Comparison of ENCODE assay signal across 8 cellular contexts in genomic region chr15:97904196-97904572, GRCh38. TPM values are rescaled to one million over a fixed set of nuclear protein-coding genes. Genes with fewer than 3 reads are reported as not detected.
A peak's percentile ranks its signal among the peaks of the same experiment; 100 is the strongest.
DNase-seq lines count a peak whose midpoint lies in the region; ATAC-seq, FAIRE-seq and TF ChIP-seq lines count a peak whose summit lies in the region.

No MANE protein-coding gene starts in this region.

- H4K20me1 ChIP-seq in BLaER1 treated with 17β-estradiol and CSF1 and Interleukin-3, amounts not matched to agents 10 nM and 100 nM = no peaks in the 10 kb centered on the region; a peak in 1 of 22 replicates
- no peaks in the 10 kb centered on the region for H4K20me1 ChIP-seq in smooth muscle cell (ENCODE audit: low read depth)

- H2AFZ ChIP-seq in smooth muscle cell (ENCODE audit: low read depth) = no peak overlapping the region

- peaks cover 0 to 10% (median 0%) of the 10 kb centered on the region in 10 experiments; a peak in 7 of 20 replicates for H3K4me1 ChIP-seq in BLaER1 treated with 17β-estradiol and CSF1 and Interleukin-3, amounts not matched to agents 10 nM and 100 nM
- peaks cover 12% of the 10 kb centered on the region for H3K4me1 ChIP-seq in body of pancreas
- H3K4me1 ChIP-seq in smooth muscle cell (ENCODE audit: low read depth) = no peaks in the 10 kb centered on the region

- peak overlapping the region; percentile 13 to 68 (median 56); a peak in 21 of 22 replicates for H3K4me2 ChIP-seq in BLaER1 treated with 17β-estradiol and CSF1 and Interleukin-3, amounts not matched to agents 10 nM and 100 nM
- H3K4me2 ChIP-seq in smooth muscle cell = peak overlapping the region; percentile 70

- DNase-seq in H54 (ENCODE audit: insufficient read length, low spot score) (peak; percentile 22), NCI-H748 treated with DMSO at 0.1 percent for 48 hours (lab: John Stamatoyannopoulos, UW) (peak; percentile 30), body of pancreas (peak; percentile 76 to 84 (median 80)), iPS DF 4.7 (ENCODE audit: extremely low read depth, low spot score) (peak; percentile 46), smooth muscle cell (lab: John Stamatoyannopoulos, UW; ENCODE audit: unreplicated experiment) (peak; percentile 25), T-helper 9 cell (no peak)

- H3K27me3 ChIP-seq in BLaER1 treated with 17β-estradiol and CSF1 and Interleukin-3, amounts not matched to agents 10 nM and 100 nM = no peaks in the 10 kb centered on the region
- H3K27me3 ChIP-seq in body of pancreas = no peaks in the 10 kb centered on the region
- peaks cover 65% of the 10 kb centered on the region for H3K27me3 ChIP-seq in smooth muscle cell (ENCODE audit: low read depth)

- peak; percentile 57 to 81 (median 66) for TF ChIP-seq CTCF in body of pancreas (IDR thresholded peaks at IDR 0.05)
- TF ChIP-seq CTCF in smooth muscle cell (IDR thresholded peaks at IDR 0.05; ENCODE audit: borderline replicate concordance, insufficient read depth, poor library complexity, severe bottlenecking) = peak; percentile 72

- TF ChIP-seq POLR2A in H54 (IDR thresholded peaks at IDR 0.05; ENCODE audit: low read depth, low read length) = no peak
- TF ChIP-seq POLR2A in body of pancreas (IDR thresholded peaks at IDR 0.05) = no peak

- peak overlapping the region in 2 of 11 experiments; percentile 4 to 20; a peak in 3 of 22 replicates for H3K9ac ChIP-seq in BLaER1 treated with 17β-estradiol and CSF1 and Interleukin-3, amounts not matched to agents 10 nM and 100 nM
- no peak overlapping the region for H3K9ac ChIP-seq in smooth muscle cell (ENCODE audit: low read depth)

- no peak for FAIRE-seq in H54 (lab: Jason Lieb, UNC)

- intact Hi-C loops in body of pancreas (cut with DNase I) = loop anchor here (10.0 kb wide), 2 partner anchors 271 to 391 kb away; no protein-coding TSS in a partner anchor

- WGBS in body of pancreas, 2 donors = 0 to 1% methylated on average over 7 to 22 of the region's 22 CpGs
- 2% methylated on average over 22 of the region's 22 CpGs for WGBS in smooth muscle cell (ENCODE audit: low lambda C conversion rate)

- no peaks in the 10 kb centered on the region for H3K36me3 ChIP-seq in BLaER1 treated with 17β-estradiol and CSF1 and Interleukin-3, amounts not matched to agents 10 nM and 100 nM
- H3K36me3 ChIP-seq in body of pancreas (replicated peaks in 1 of 2; ENCODE audit: insufficient read depth in 1 of 2, low read depth in 2 of 2) (no peaks in the 10 kb centered on the region), smooth muscle cell (ENCODE audit: low read depth) (no peaks in the 10 kb centered on the region)

- no peak overlapping the region for H3K27ac ChIP-seq in BLaER1 treated with 17β-estradiol and CSF1 and Interleukin-3, amounts not matched to agents 10 nM and 100 nM
- H3K27ac ChIP-seq in body of pancreas = no peak overlapping the region
- no peak overlapping the region for H3K27ac ChIP-seq in smooth muscle cell (ENCODE audit: low read depth)

- peak; percentile 86 for ATAC-seq in body of pancreas
- no peak for ATAC-seq in GM19035 (IDR thresholded peaks at IDR 0.05; ENCODE audit: unreplicated experiment)

- H3K9me3 ChIP-seq in BLaER1 treated with 17β-estradiol and CSF1 and Interleukin-3, amounts not matched to agents 10 nM and 100 nM (replicated peaks in 1 of 11) = no peaks in the 10 kb centered on the region
- no peaks in the 10 kb centered on the region for H3K9me3 ChIP-seq in body of pancreas
- no peaks in the 10 kb centered on the region for H3K9me3 ChIP-seq in smooth muscle cell (replicated peaks; ENCODE audit: low read depth)

- no peak overlapping the region; a peak in 2 of 20 replicates for H3K4me3 ChIP-seq in BLaER1 treated with 17β-estradiol and CSF1 and Interleukin-3, amounts not matched to agents 10 nM and 100 nM
- no peak overlapping the region for H3K4me3 ChIP-seq in body of pancreas
- no peak overlapping the region for H3K4me3 ChIP-seq in smooth muscle cell

- no peaks in the 10 kb centered on the region for H3K79me2 ChIP-seq in smooth muscle cell (ENCODE audit: low read depth)

- no peaks in the 10 kb centered on the region for H3F3A ChIP-seq in smooth muscle cell (ENCODE audit: low read depth)

RNA-seq across cellular contexts. Expression of gene ARRDC4, which starts 56.3 kb away (rescaled TPM):
- total RNA-seq in body of pancreas (10 to 100 TPM; 29.6 to 31.0 TPM), smooth muscle cell (98.1 and 114 TPM in 2 replicates)
- polyA plus RNA-seq in smooth muscle cell = 26.9 and 46.9 TPM in 2 replicates
